19 cellular contexts compared by ENCODE assay signal in the genomic region with DNA sequence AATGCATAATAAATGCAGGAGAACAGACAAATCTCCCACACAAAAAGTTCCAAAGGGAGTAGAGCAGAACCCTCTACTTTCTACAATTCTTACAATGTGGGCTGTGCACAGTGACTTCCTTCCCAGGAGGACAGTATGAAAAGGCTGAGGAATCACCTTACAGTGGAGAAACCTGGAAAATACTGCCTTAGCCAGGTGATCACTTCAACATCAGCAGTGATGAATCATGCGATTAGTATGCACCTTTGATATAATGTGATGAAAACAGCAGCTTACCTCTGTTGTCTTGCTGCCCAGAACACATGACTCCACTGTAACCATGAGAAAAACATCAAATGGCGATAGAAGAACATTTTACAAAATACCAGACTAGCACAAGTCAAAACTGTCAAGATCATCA.
DNase-seq lines count a peak whose midpoint lies in the region; ATAC-seq, FAIRE-seq and TF ChIP-seq lines count a peak whose summit lies in the region.
"Had no signal": no experiment of that assay in that cellular context is flagged by ENCODE, and none has a peak within 500 bp of the region (broad histone marks: within the 10 kb centered on the region; RNA-seq: fewer than 3 reads in every experiment).

No MANE protein-coding gene starts in this region.

- no peak for TF ChIP-seq CTCF in PC-3 (conservative IDR thresholded peaks at IDR 0.05; ENCODE audit: low read depth, low read length)
- no peak for TF ChIP-seq CTCF in bronchial epithelial cell (IDR thresholded peaks at IDR 0.05; ENCODE audit: insufficient read depth, low read length, severe bottlenecking)
- no peak for TF ChIP-seq CTCF in mesothelial cell of epicardium (IDR thresholded peaks at IDR 0.05; ENCODE audit: unreplicated experiment)
- no peak for TF ChIP-seq CTCF in CD4-positive, alpha-beta T cell (IDR thresholded peaks at IDR 0.05)

- intact Hi-C loops in PC-3 (cut with micrococcal nuclease): no loop called here
- intact Hi-C loops in CD4-positive, alpha-beta T cell (cut with DNase I, micrococcal nuclease): no loop called here

- FAIRE-seq in bronchial epithelial cell (lab: Jason Lieb, UNC): no peak
- FAIRE-seq: GM12892 had no signal

- POLR2A ChIA-PET in PC-3 (lab: Charles Lee; ENCODE audit: unreplicated experiment): no interaction called here
- POLR2A ChIA-PET in CD4-positive, alpha-beta T cell (lab: Charles Lee): no interaction called here

- no peaks in the 10 kb centered on the region; the same call in 1 of the 2 replicates for H3K9me3 ChIP-seq in PC-3 (ENCODE audit: low read length)
- peaks cover 17% of the 10 kb centered on the region for H3K9me3 ChIP-seq in CD4-positive, alpha-beta T cell (ENCODE audit: control insufficient read depth, low read length)
- H3K9me3 ChIP-seq: BLaER1 had no signal

- DNase-seq in DMS53 treated with DMSO at 0.1 percent for 48 hours (lab: John Stamatoyannopoulos, UW; ENCODE audit: unreplicated experiment) (peak; percentile 57), PC-3 (peak; percentile 32), bronchial epithelial cell (ENCODE audit: low read depth) (peak; percentile 60), kidney tubule cell (ENCODE audit: low spot score) (peak; percentile 54), mesothelial cell of epicardium (ENCODE audit: low spot score in 2 of 2, unreplicated experiment in 2 of 2) (no peak)
- no peak for DNase-seq in CD4-positive, alpha-beta T cell
- DNase-seq: 8988T; Calu3; CD8-positive, alpha-beta T cell; DMS 273 treated with DMSO at 0.1 percent for 48 hours; DMS79; GDM1; GOT3; H9 had no signal

- no peaks in the 10 kb centered on the region for H4K20me1 ChIP-seq in PC-3 (ENCODE audit: low read length)
- H4K20me1 ChIP-seq: BLaER1 had no signal

- no peaks in the 10 kb centered on the region for H3K4me1 ChIP-seq in PC-3 (ENCODE audit: insufficient read depth, low read length)
- H3K4me1 ChIP-seq: BLaER1 had no signal

- H3K4me3 ChIP-seq in PC-3 (ENCODE audit: low read length): no peak overlapping the region
- H3K4me3 ChIP-seq in bronchial epithelial cell (ENCODE audit: low read depth, low read length): no peak overlapping the region
- H3K4me3 ChIP-seq: BLaER1 had no signal

- ATAC-seq in PC-3: no peak
- ATAC-seq in GM21723 (IDR thresholded peaks at IDR 0.05; ENCODE audit: unreplicated experiment): no peak
- ATAC-seq in HG02588 (IDR thresholded peaks at IDR 0.05; ENCODE audit: unreplicated experiment): no peak
- ATAC-seq in CD4-positive, alpha-beta T cell (ENCODE audit: poor library complexity): no peak
- ATAC-seq: CD8-positive, alpha-beta T cell had no signal

- no TSS peak for BruUV-seq in PC-3 (replicated peaks; lab: Mats Ljungman, UMichigan)

- CTCF ChIA-PET in PC-3 (lab: Charles Lee): no interaction called here
- CTCF ChIA-PET in CD4-positive, alpha-beta T cell (lab: Charles Lee): no interaction called here

- no peaks in the 10 kb centered on the region for H3K9me2 ChIP-seq in PC-3 (replicated peaks; ENCODE audit: low read length)

- H3K27me3 Mint-ChIP-seq in mesothelial cell of epicardium (ENCODE audit: low read depth): no peaks in the 10 kb centered on the region
- no peaks in the 10 kb centered on the region for H3K27me3 Mint-ChIP-seq in CD4-positive, alpha-beta T cell

- no peak overlapping the region for H3K27ac ChIP-seq in PC-3 (ENCODE audit: low read length)
- H3K27ac ChIP-seq in CD4-positive, alpha-beta T cell (ENCODE audit: low read depth, low read length): no peak overlapping the region
- H3K27ac ChIP-seq: BLaER1 had no signal

- no peaks in the 10 kb centered on the region for H3K79me2 ChIP-seq in PC-3 (ENCODE audit: low read length)

- H3K9ac ChIP-seq in PC-3 (ENCODE audit: low read length): no peak overlapping the region
- H3K9ac ChIP-seq: BLaER1 had no signal

- no peaks in the 10 kb centered on the region for H3K36me3 ChIP-seq in PC-3 (ENCODE audit: low read depth, low read length)
- H3K36me3 ChIP-seq in bronchial epithelial cell (ENCODE audit: control insufficient read depth, insufficient read depth, low read length): no peaks in the 10 kb centered on the region
- H3K36me3 ChIP-seq: BLaER1 had no signal

- H3K27ac Mint-ChIP-seq in mesothelial cell of epicardium: no peak overlapping the region
- H3K27ac Mint-ChIP-seq in CD4-positive, alpha-beta T cell: no peak overlapping the region
- H3K27ac Mint-ChIP-seq: CD14-positive monocyte; CD8-positive, alpha-beta T cell; H9 had no signal

- no peaks in the 10 kb centered on the region for H3K27me3 ChIP-seq in PC-3 (ENCODE audit: low read length)
- no peaks in the 10 kb centered on the region for H3K27me3 ChIP-seq in bronchial epithelial cell (ENCODE audit: control insufficient read depth, insufficient read depth, low read length)
- H3K27me3 ChIP-seq in CD4-positive, alpha-beta T cell (ENCODE audit: control insufficient read depth, insufficient read depth, low read length): no peaks in the 10 kb centered on the region
- H3K27me3 ChIP-seq: BLaER1 had no signal

- H2AFZ ChIP-seq in PC-3 (ENCODE audit: low read length): no peak overlapping the region

- peaks cover 11% of the 10 kb centered on the region for H3K9me3 Mint-ChIP-seq in mesothelial cell of epicardium
- H3K9me3 Mint-ChIP-seq in CD4-positive, alpha-beta T cell: peaks cover 6% of the 10 kb centered on the region

- peaks cover 4% of the 10 kb centered on the region for H3K36me3 Mint-ChIP-seq in mesothelial cell of epicardium
- no peaks in the 10 kb centered on the region for H3K36me3 Mint-ChIP-seq in CD4-positive, alpha-beta T cell (ENCODE audit: low read depth)
- H3K36me3 Mint-ChIP-seq: CD14-positive monocyte; CD8-positive, alpha-beta T cell had no signal

- no peaks in the 10 kb centered on the region for H3K4me1 Mint-ChIP-seq in mesothelial cell of epicardium
- no peaks in the 10 kb centered on the region for H3K4me1 Mint-ChIP-seq in CD4-positive, alpha-beta T cell (ENCODE audit: low read depth)
- H3K4me1 Mint-ChIP-seq: CD14-positive monocyte had no signal

- H3K4me3 Mint-ChIP-seq in mesothelial cell of epicardium: no peak overlapping the region
- H3K4me3 Mint-ChIP-seq in CD4-positive, alpha-beta T cell: no peak overlapping the region
- H3K4me3 Mint-ChIP-seq: CD14-positive monocyte; CD8-positive, alpha-beta T cell; H9 had no signal

- H3K4me2 ChIP-seq in PC-3 (ENCODE audit: low read length): no peak overlapping the region
- H3K4me2 ChIP-seq: BLaER1 had no signal

- no peaks in the 10 kb centered on the region for H3F3A ChIP-seq in PC-3 (ENCODE audit: low read length, unreplicated experiment)

Comparison
In these comparisons a context has a peak if more than half of its experiments do, and no peak if none do; other contexts are left out.
1. DNase-seq: peak in DMS53 treated with DMSO at 0.1 percent for 48 hours (single experiment), PC-3 (single experiment), bronchial epithelial cell (single experiment) and kidney tubule cell (single experiment); none in mesothelial cell of epicardium (0 of 2) and CD4-positive, alpha-beta T cell (0 of 10).